In genomic region chr3:59559721-59560514, GRCh38 we compare ENCODE assay signal across 9 cellular contexts.
DNase-seq lines count a peak whose midpoint lies in the region; ATAC-seq and TF ChIP-seq lines count a peak whose summit lies in the region.
"Had no signal": no experiment of that assay in that cellular context is flagged by ENCODE, and none has a peak within 500 bp of the region (broad histone marks: within the 10 kb centered on the region; RNA-seq: fewer than 3 reads in every experiment).

No MANE protein-coding gene starts in this region.

- no peaks in the 10 kb centered on the region for H3K36me3 ChIP-seq in fibroblast of lung (ENCODE audit: control insufficient read depth, insufficient read depth, low read length)
- no peaks in the 10 kb centered on the region for H3K36me3 ChIP-seq in vagina

- no peaks in the 10 kb centered on the region for H3K79me2 ChIP-seq in fibroblast of lung (ENCODE audit: control insufficient read depth, insufficient read depth, low read length)

- H4K20me1 ChIP-seq in fibroblast of lung (ENCODE audit: control insufficient read depth, extremely low read depth, insufficient read depth, low read length): no peaks in the 10 kb centered on the region

- no peak overlapping the region for H3K4me2 ChIP-seq in fibroblast of lung (ENCODE audit: extremely low read depth, insufficient read depth, low read length)

- no peak overlapping the region for H3K4me3 Mint-ChIP-seq in type B pancreatic cell

- no peaks in the 10 kb centered on the region for H3K9me3 ChIP-seq in fibroblast of lung (ENCODE audit: control insufficient read depth, insufficient read depth, low read depth, low read length)
- H3K9me3 ChIP-seq in vagina: no peaks in the 10 kb centered on the region

- H3K27me3 Mint-ChIP-seq in type B pancreatic cell: peaks cover 15% of the 10 kb centered on the region

- DNase-seq in activated CD4-positive, CD25-positive, alpha-beta regulatory T cell treated with anti-CD3 and anti-CD28 coated beads, Interleukin-2, amount 50 U/mL, for 72 hours: no peak
- peak; percentile 84 for DNase-seq in SW480 (ENCODE audit: low spot score)
- DNase-seq in fibroblast of lung (ENCODE audit: low read depth in 2 of 2): peak; percentile 94 to 100
- peak; percentile 5 to 32 for DNase-seq in stimulated activated CD4-positive, alpha-beta T cell treated with anti-CD3 and anti-CD28 coated beads, Interleukin-4, amount 100 ng/mL, for 4 hours
- DNase-seq in vagina (ENCODE audit: extremely low spot score in 2 of 2): no peak
- DNase-seq in GDM1 (lab: John Stamatoyannopoulos, UW): no peak
- DNase-seq in type B pancreatic cell (ENCODE audit: extremely low spot score, unreplicated experiment): no peak

- H3K27ac ChIP-seq in fibroblast of lung (ENCODE audit: insufficient read depth, low read length): no peak overlapping the region
- H3K27ac ChIP-seq in vagina: no peak overlapping the region
- H3K27ac ChIP-seq: C4-2B had no signal

- no peak overlapping the region for H3K4me3 ChIP-seq in fibroblast of lung (replicated peaks in 1 of 4; ENCODE audit: control extremely low read depth in 1 of 4, insufficient read depth in 1 of 4, low read depth in 3 of 4, low read length in 4 of 4)
- no peak overlapping the region for H3K4me3 ChIP-seq in vagina

- H3K27ac Mint-ChIP-seq in type B pancreatic cell: no peak overlapping the region

- TF ChIP-seq CTCF in fibroblast of lung (conservative IDR thresholded peaks at IDR 0.05 in 1 of 2, IDR thresholded peaks at IDR 0.05 in 1 of 2; ENCODE audit: low read depth in 1 of 2, low read length in 2 of 2) (no peak), vagina (IDR thresholded peaks at IDR 0.05) (no peak), type B pancreatic cell (conservative IDR thresholded peaks at IDR 0.05) (no peak)

- H2AFZ ChIP-seq in fibroblast of lung (ENCODE audit: low read length): no peak overlapping the region

- TF ChIP-seq POLR2A in vagina (IDR thresholded peaks at IDR 0.05): no peak

- peak; percentile 96 to 98 for ATAC-seq in activated CD4-positive, CD25-positive, alpha-beta regulatory T cell treated with anti-CD3 and anti-CD28 coated beads, Interleukin-2, amount 50 U/mL, for 24 hours

- H3K4me1 ChIP-seq in fibroblast of lung (ENCODE audit: control insufficient read depth, extremely low read depth, insufficient read depth, low read length) (no peaks in the 10 kb centered on the region), vagina (no peaks in the 10 kb centered on the region)

- intact Hi-C loops in vagina (cut with DNase I): no loop called here

- H3K27me3 ChIP-seq in fibroblast of lung (ENCODE audit: control insufficient read depth, insufficient read depth, low read length): no peaks in the 10 kb centered on the region
- no peaks in the 10 kb centered on the region for H3K27me3 ChIP-seq in vagina

- H3K4me1 Mint-ChIP-seq in type B pancreatic cell (ENCODE audit: unreplicated experiment): no peaks in the 10 kb centered on the region

- H3K9me3 Mint-ChIP-seq in type B pancreatic cell: no peaks in the 10 kb centered on the region

- no peaks in the 10 kb centered on the region for H3K36me3 Mint-ChIP-seq in type B pancreatic cell

- no peak overlapping the region for H3K9ac ChIP-seq in fibroblast of lung (ENCODE audit: insufficient read depth, low read length)

Comparison
In these comparisons a context has a peak if more than half of its experiments do, and no peak if none do; other contexts are left out.
1. DNase-seq: peak in SW480 (single experiment), fibroblast of lung (2 of 2) and stimulated activated CD4-positive, alpha-beta T cell treated with anti-CD3 and anti-CD28 coated beads, Interleukin-4, amount 100 ng/mL, for 4 hours (2 of 2); none in activated CD4-positive, CD25-positive, alpha-beta regulatory T cell treated with anti-CD3 and anti-CD28 coated beads, Interleukin-2, amount 50 U/mL, for 72 hours (single experiment), vagina (0 of 2), GDM1 (single experiment) and type B pancreatic cell (single experiment).